Comparison of ENCODE assay signal across 18 cellular contexts in the genomic region with DNA sequence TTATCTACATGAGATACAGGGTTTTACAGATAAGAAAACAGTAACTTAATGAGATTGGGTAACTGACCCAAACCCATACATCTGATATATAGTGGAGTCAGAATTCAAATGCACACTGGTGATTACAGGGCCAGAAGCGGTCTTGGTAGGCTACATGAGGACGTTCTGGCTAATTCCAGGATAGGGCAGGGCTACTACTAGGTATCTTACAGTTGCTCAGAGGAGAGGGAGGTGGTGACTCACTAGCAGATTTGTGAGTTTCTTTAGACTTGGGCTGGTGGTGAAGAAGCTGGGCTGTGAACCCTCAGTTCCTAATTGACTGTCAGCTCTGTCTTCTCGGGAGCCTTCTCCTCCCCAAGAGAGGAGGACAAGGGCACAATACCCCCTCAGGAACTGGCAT.
"Had no signal": no experiment of that assay in that cellular context is flagged by ENCODE, and none has a peak within 500 bp of the region (broad histone marks: within the 10 kb centered on the region; RNA-seq: fewer than 3 reads in every experiment).

No MANE protein-coding gene starts in this region.

- H3K27ac Mint-ChIP-seq: activated CD4-positive, alpha-beta memory T cell treated with anti-CD3 and anti-CD28 coated beads, Interleukin-2, amount 10 ng/mL, durations not matched to agents 7 days and 5 days; activated CD8-positive, alpha-beta memory T cell treated with anti-CD3 and anti-CD28 coated beads, Interleukin-2, amount 10 ng/mL, durations not matched to agents 7 days and 5 days; activated naive CD8-positive, alpha-beta T cell; stimulated activated naive CD8-positive, alpha-beta T cell treated with anti-CD3 and anti-CD28 coated beads, Interleukin-15, Interleukin-2, amounts not matched to agents 100 ng/mL and 50 ng/mL, for 24 hours; T-helper 2 cell treated with Interferon-gamma antibody and Interleukin-4, amounts not matched to agents 5 μg/mL and 100 μg/mL, for 36 hours had no signal

- H3K9me3 Mint-ChIP-seq: activated CD4-positive, alpha-beta memory T cell treated with anti-CD3 and anti-CD28 coated beads, Interleukin-2, amount 10 ng/mL, durations not matched to agents 7 days and 5 days; naive B cell; stimulated activated naive CD8-positive, alpha-beta T cell treated with anti-CD3 and anti-CD28 coated beads, Interleukin-15, Interleukin-2, amounts not matched to agents 100 ng/mL and 50 ng/mL, for 24 hours; T-helper 2 cell treated with Interferon-gamma antibody and Interleukin-4, amounts not matched to agents 5 μg/mL and 100 μg/mL, for 36 hours had no signal

- H3K4me1 Mint-ChIP-seq: activated CD4-positive, alpha-beta memory T cell treated with anti-CD3 and anti-CD28 coated beads, Interleukin-2, amount 10 ng/mL, durations not matched to agents 7 days and 5 days had no signal

- H3K4me3 Mint-ChIP-seq: activated CD4-positive, alpha-beta memory T cell treated with anti-CD3 and anti-CD28 coated beads, Interleukin-2, amount 10 ng/mL, durations not matched to agents 7 days and 5 days; activated CD8-positive, alpha-beta memory T cell treated with anti-CD3 and anti-CD28 coated beads, Interleukin-2, amount 10 ng/mL, durations not matched to agents 7 days and 5 days; activated naive CD8-positive, alpha-beta T cell; naive B cell; stimulated activated naive CD8-positive, alpha-beta T cell treated with anti-CD3 and anti-CD28 coated beads, Interleukin-15, Interleukin-2, amounts not matched to agents 100 ng/mL and 50 ng/mL, for 24 hours; T-helper 2 cell treated with Interferon-gamma antibody and Interleukin-4, amounts not matched to agents 5 μg/mL and 100 μg/mL, for 36 hours had no signal

- DNase-seq: activated CD4-positive, alpha-beta memory T cell treated with anti-CD3 and anti-CD28 coated beads, Interleukin-2, amount 10 ng/mL, durations not matched to agents 7 days and 5 days; activated CD4-positive, alpha-beta T cell treated with anti-CD3 and anti-CD28 coated beads for 48 hours; activated CD4-positive, CD25-positive, alpha-beta regulatory T cell; activated CD8-positive, alpha-beta memory T cell treated with anti-CD3 and anti-CD28 coated beads, Interleukin-2, amount 10 ng/mL, durations not matched to agents 7 days and 5 days; amniotic stem cell; body of pancreas; naive B cell; right cardiac atrium had no signal

- ATAC-seq: activated CD8-positive, alpha-beta memory T cell treated with anti-CD3 and anti-CD28 coated beads, Interleukin-2, amount 10 ng/mL, durations not matched to agents 7 days and 5 days; body of pancreas; left lobe of liver; right cardiac atrium had no signal

- H3K27me3 Mint-ChIP-seq: activated CD4-positive, alpha-beta memory T cell treated with anti-CD3 and anti-CD28 coated beads, Interleukin-2, amount 10 ng/mL, durations not matched to agents 7 days and 5 days; activated CD8-positive, alpha-beta memory T cell treated with anti-CD3 and anti-CD28 coated beads, Interleukin-2, amount 10 ng/mL, durations not matched to agents 7 days and 5 days; activated naive CD8-positive, alpha-beta T cell; naive B cell; stimulated activated naive CD8-positive, alpha-beta T cell treated with anti-CD3 and anti-CD28 coated beads, Interleukin-15, Interleukin-2, amounts not matched to agents 100 ng/mL and 50 ng/mL, for 24 hours had no signal

- H3K27ac ChIP-seq: body of pancreas, coronary artery, hepatocyte, prostate gland, skin epidermis, tibial nerve, vagina had no signal
